In the genomic region with DNA sequence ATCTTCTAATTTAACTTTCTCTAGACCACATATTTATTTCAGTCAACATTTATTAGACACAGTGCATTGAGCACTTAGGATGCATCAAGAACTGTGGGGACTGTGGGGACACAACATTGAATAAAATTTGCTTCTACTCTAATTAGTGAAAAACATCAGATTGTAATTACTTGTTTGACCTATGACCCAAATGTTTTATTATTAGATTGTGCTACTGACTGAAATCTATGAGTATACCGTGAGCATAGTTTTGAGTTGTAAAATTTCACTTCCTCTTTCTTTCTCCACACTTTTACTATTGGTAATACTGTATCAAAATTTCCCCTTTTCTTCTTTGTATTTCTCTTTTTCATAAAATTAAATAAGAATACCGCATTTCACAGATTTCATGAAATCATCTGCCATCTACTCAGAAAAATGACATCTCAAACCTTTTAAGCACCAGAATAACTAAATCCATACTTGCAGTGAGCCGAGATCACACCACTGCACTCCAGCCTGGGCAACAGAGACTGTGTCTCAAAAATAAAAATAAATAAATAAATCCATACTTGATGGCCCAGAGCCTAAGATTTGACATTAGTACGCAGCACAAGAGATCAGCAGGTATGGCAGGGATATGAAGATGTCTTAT, we compare ENCODE assay signal across 1 cellular context.
TF ChIP-seq lines count a peak whose summit lies in the region.

No MANE protein-coding gene starts in this region.

TF ChIP-seq in GM12878, 131 proteins besides CTCF, POLR2A, EP300 and RAD21 (continued from another document):
- TF ChIP-seq, protein P1, sequence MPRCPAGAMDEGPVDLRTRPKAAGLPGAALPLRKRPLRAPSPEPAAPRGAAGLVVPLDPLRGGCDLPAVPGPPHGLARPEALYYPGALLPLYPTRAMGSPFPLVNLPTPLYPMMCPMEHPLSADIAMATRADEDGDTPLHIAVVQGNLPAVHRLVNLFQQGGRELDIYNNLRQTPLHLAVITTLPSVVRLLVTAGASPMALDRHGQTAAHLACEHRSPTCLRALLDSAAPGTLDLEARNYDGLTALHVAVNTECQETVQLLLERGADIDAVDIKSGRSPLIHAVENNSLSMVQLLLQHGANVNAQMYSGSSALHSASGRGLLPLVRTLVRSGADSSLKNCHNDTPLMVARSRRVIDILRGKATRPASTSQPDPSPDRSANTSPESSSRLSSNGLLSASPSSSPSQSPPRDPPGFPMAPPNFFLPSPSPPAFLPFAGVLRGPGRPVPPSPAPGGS (IDR thresholded peaks at IDR 0.05; ENCODE audit: borderline replicate concordance, insufficient read depth, low read depth, low read length, poor library complexity, severe bottlenecking) = peak; percentile 67
- TF ChIP-seq YY1 (IDR thresholded peaks at IDR 0.05; ENCODE audit: low read depth, low read length) (no peak), NR2C1 (IDR thresholded peaks at IDR 0.05) (peak; percentile 90), CEBPZ (IDR thresholded peaks at IDR 0.05; ENCODE audit: low read depth, low read length) (no peak), ZNF217 (IDR thresholded peaks at IDR 0.05) (peak; percentile 47; the same call in 1 of the 2 replicates), GATAD2B (conservative IDR thresholded peaks at IDR 0.05; ENCODE audit: low read depth) (no peak), FOS (IDR thresholded peaks at IDR 0.05; ENCODE audit: borderline replicate concordance, extremely low read depth, insufficient read length) (no peak), GABPA (IDR thresholded peaks at IDR 0.05; ENCODE audit: low read depth) (peak; percentile 64), HDGF (IDR thresholded peaks at IDR 0.05) (no peak), SREBF2 (IDR thresholded peaks at IDR 0.05; ENCODE audit: low read length) (no peak), CREB1 (IDR thresholded peaks at IDR 0.05; ENCODE audit: low read depth) (no peak), ASH2L (IDR thresholded peaks at IDR 0.05; ENCODE audit: borderline replicate concordance, low read depth) (0 out of 2 replicates have a peak, but pooled peaks have one; percentile 76), EED (IDR thresholded peaks at IDR 0.05; ENCODE audit: low read depth) (no peak), SPI1 (IDR thresholded peaks at IDR 0.05; ENCODE audit: borderline replicate concordance, insufficient read depth, low read depth, low read length) (peak; percentile 98), KLF5 (IDR thresholded peaks at IDR 0.05; ENCODE audit: partially characterized antibody) (no peak), BRCA1 (IDR thresholded peaks at IDR 0.05; ENCODE audit: low read depth, low read length) (no peak), ZNF207 (IDR thresholded peaks at IDR 0.05; ENCODE audit: borderline replicate concordance) (no peak), SIN3A (IDR thresholded peaks at IDR 0.05; ENCODE audit: low read depth, low read length) (no peak), ZBTB11 (CRISPR knock-in tag; IDR thresholded peaks at IDR 0.05) (no peak)
- TF ChIP-seq, protein P2, sequence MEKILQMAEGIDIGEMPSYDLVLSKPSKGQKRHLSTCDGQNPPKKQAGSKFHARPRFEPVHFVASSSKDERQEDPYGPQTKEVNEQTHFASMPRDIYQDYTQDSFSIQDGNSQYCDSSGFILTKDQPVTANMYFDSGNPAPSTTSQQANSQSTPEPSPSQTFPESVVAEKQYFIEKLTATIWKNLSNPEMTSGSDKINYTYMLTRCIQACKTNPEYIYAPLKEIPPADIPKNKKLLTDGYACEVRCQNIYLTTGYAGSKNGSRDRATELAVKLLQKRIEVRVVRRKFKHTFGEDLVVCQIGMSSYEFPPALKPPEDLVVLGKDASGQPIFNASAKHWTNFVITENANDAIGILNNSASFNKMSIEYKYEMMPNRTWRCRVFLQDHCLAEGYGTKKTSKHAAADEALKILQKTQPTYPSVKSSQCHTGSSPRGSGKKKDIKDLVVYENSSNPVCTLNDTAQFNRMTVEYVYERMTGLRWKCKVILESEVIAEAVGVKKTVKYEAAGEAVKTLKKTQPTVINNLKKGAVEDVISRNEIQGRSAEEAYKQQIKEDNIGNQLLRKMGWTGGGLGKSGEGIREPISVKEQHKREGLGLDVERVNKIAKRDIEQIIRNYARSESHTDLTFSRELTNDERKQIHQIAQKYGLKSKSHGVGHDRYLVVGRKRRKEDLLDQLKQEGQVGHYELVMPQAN (conservative IDR thresholded peaks at IDR 0.05) = no peak
